21 cellular contexts compared by ENCODE assay signal in the genomic region with DNA sequence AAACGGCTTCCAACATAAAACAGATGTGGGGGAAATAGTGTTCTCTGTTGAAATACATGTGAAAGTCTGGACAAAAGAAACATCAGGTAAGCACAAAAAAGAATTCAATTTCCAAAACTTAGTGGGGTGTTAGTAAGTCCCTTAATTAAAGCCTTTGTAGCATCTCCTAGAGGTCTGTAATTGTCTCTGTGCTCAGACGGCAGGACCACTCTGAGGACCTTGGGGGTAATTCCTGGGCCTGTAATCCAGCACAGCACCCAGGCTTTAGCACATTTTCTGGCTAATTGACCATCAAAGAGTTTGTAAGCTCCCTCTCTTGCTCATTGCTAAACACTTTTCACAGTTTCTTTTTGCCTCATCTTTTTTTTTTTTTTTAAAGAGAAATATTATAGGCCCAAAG.
DNase-seq lines count a peak whose midpoint lies in the region; ATAC-seq and TF ChIP-seq lines count a peak whose summit lies in the region.
"Had no signal": no experiment of that assay in that cellular context is flagged by ENCODE, and none has a peak within 500 bp of the region (broad histone marks: within the 10 kb centered on the region; RNA-seq: fewer than 3 reads in every experiment).

No MANE protein-coding gene starts in this region.

- DNase-seq in NCI-H2227 treated with DMSO at 0.1 percent for 48 hours (lab: John Stamatoyannopoulos, UW) (peak; percentile 16), NCI-H2227 (lab: John Stamatoyannopoulos, UW; ENCODE audit: unreplicated experiment) (no peak), PC-9 (no peak), progenitor cell of endocrine pancreas (ENCODE audit: low spot score, unreplicated experiment) (no peak), SW 1271 (lab: John Stamatoyannopoulos, UW) (no peak), WERI-Rb-1 (no peak)
- DNase-seq: CD4-positive, CD25-positive, alpha-beta regulatory T cell; CD8-positive, alpha-beta memory T cell; DMS 273 treated with DMSO at 0.1 percent for 48 hours; DMS79; EL; GDM1; H7; HCEC 1CT had no signal

- TF ChIP-seq CTCF in PC-9 (conservative IDR thresholded peaks at IDR 0.05): no peak
- TF ChIP-seq CTCF in progenitor cell of endocrine pancreas (IDR thresholded peaks at IDR 0.05; ENCODE audit: unreplicated experiment): no peak
- no peak for TF ChIP-seq CTCF in WERI-Rb-1 (IDR thresholded peaks at IDR 0.05; ENCODE audit: low read depth, low read length)

- H3K27ac Mint-ChIP-seq in progenitor cell of endocrine pancreas: no peak overlapping the region
- H3K27ac Mint-ChIP-seq: B cell had no signal

- no peaks in the 10 kb centered on the region for H3K9me3 Mint-ChIP-seq in progenitor cell of endocrine pancreas (ENCODE audit: low read depth)
- H3K9me3 Mint-ChIP-seq: CD4-positive, CD25-positive, alpha-beta regulatory T cell; CD8-positive, alpha-beta memory T cell had no signal

- POLR2A ChIA-PET in PC-9 (lab: Charles Lee; ENCODE audit: unreplicated experiment): no interaction called here

- no peak overlapping the region for H3K4me3 Mint-ChIP-seq in progenitor cell of endocrine pancreas (ENCODE audit: low read depth)
- H3K4me3 Mint-ChIP-seq: B cell; CD4-positive, CD25-positive, alpha-beta regulatory T cell; CD8-positive, alpha-beta memory T cell had no signal

- H3K9me3 ChIP-seq in PC-9 (ENCODE audit: insufficient read depth, low read depth) (no peaks in the 10 kb centered on the region), ectodermal cell (ENCODE audit: control insufficient read depth, low read length) (no peaks in the 10 kb centered on the region), WERI-Rb-1 (ENCODE audit: severe bottlenecking) (no peaks in the 10 kb centered on the region)
- H3K9me3 ChIP-seq: BLaER1 had no signal

- H3K79me2 ChIP-seq in PC-9 (ENCODE audit: low read depth): peaks cover 28% of the 10 kb centered on the region

- H3K27me3 ChIP-seq in PC-9 (ENCODE audit: insufficient read depth, low read depth) (no peaks in the 10 kb centered on the region), ectodermal cell (ENCODE audit: control insufficient read depth, insufficient read depth, low read length, poor library complexity, severe bottlenecking) (no peaks in the 10 kb centered on the region), WERI-Rb-1 (ENCODE audit: insufficient read depth, low read depth, severe bottlenecking) (no peaks in the 10 kb centered on the region)
- H3K27me3 ChIP-seq: BLaER1 had no signal

- BruUV-seq in PC-9 (replicated peaks; lab: Mats Ljungman, UMichigan): no TSS peak

- H3K4me1 Mint-ChIP-seq in progenitor cell of endocrine pancreas (ENCODE audit: low read depth): peaks cover 19% of the 10 kb centered on the region

- peaks cover 33% of the 10 kb centered on the region for H3F3A ChIP-seq in PC-9 (ENCODE audit: insufficient read depth, low read depth)

- H3K4me1 ChIP-seq in PC-9 (replicated peaks; ENCODE audit: insufficient read depth) (peaks cover 46% of the 10 kb centered on the region), ectodermal cell (ENCODE audit: control insufficient read depth, insufficient read depth, low read length) (peaks cover 35% of the 10 kb centered on the region)
- H3K4me1 ChIP-seq: BLaER1 had no signal

- no peak overlapping the region for H3K4me2 ChIP-seq in PC-9
- H3K4me2 ChIP-seq: BLaER1 had no signal

- no peak overlapping the region for H3K4me3 ChIP-seq in PC-9
- H3K4me3 ChIP-seq in ectodermal cell (ENCODE audit: insufficient read depth, low read depth, low read length): no peak overlapping the region
- H3K4me3 ChIP-seq in WERI-Rb-1 (ENCODE audit: low read depth, low read length): no peak overlapping the region
- H3K4me3 ChIP-seq: BLaER1, GM12878 had no signal

- H4K20me1 ChIP-seq in PC-9 (ENCODE audit: insufficient read depth): peaks cover 3% of the 10 kb centered on the region; the same call in 1 of the 2 replicates

- no peak overlapping the region for H2AFZ ChIP-seq in PC-9

- H3K36me3 ChIP-seq in PC-9 (ENCODE audit: low read depth): peaks cover 46% of the 10 kb centered on the region
- H3K36me3 ChIP-seq in ectodermal cell (ENCODE audit: control insufficient read depth, insufficient read depth, low read length): no peaks in the 10 kb centered on the region
- H3K36me3 ChIP-seq in WERI-Rb-1: peaks cover 10% of the 10 kb centered on the region

- intact Hi-C loops in PC-9 (cut with micrococcal nuclease; ENCODE audit: unreplicated experiment): no loop called here

- H3K36me3 Mint-ChIP-seq in progenitor cell of endocrine pancreas (ENCODE audit: insufficient read depth): peaks cover 9% of the 10 kb centered on the region

- no peaks in the 10 kb centered on the region for H3K27me3 Mint-ChIP-seq in progenitor cell of endocrine pancreas
- H3K27me3 Mint-ChIP-seq: B cell; CD4-positive, CD25-positive, alpha-beta regulatory T cell; CD8-positive, alpha-beta memory T cell had no signal

- H3K27ac ChIP-seq in PC-9 (peak overlapping the region; percentile 87; the same call in 1 of the 2 replicates), ectodermal cell (ENCODE audit: insufficient read depth, low read depth, low read length, poor library complexity, severe bottlenecking) (peak overlapping the region; percentile 45), WERI-Rb-1 (no peak overlapping the region)
- H3K27ac ChIP-seq: 22Rv1, BLaER1, C4-2B had no signal

- WGBS in ectodermal cell, 2 experiments: 28 to 40% methylated on average over 2 of the region's 2 CpGs

- no peak for ATAC-seq in GM19395 (IDR thresholded peaks at IDR 0.05; ENCODE audit: unreplicated experiment)
- ATAC-seq: GM12878 had no signal

- no peaks in the 10 kb centered on the region for H3K9me2 ChIP-seq in PC-9 (ENCODE audit: insufficient read depth)

- CTCF ChIA-PET in PC-9 (lab: Charles Lee): no interaction called here
